17 cellular contexts compared by ENCODE assay signal in the genomic region with DNA sequence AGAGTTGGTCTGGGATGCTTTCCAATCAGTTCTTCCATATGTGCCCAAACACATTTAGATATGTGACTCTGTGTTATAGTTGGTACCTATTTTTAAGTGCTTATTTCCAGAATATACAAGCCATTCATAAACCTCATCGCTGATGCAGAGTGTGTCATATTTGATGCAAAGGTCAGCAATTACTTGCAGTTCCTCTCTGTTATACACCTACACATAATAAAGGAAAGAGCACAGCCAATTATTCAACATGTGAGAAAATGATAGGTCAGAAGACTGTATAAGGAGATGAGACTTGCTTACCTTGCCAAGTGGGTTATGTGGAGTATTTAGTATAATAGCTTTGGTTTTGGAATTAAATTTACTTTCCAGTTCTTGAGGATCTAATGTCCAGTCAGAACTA. TPM values are rescaled to one million over a fixed set of nuclear protein-coding genes. Genes with fewer than 3 reads are reported as not detected.
DNase-seq lines count a peak whose midpoint lies in the region; ATAC-seq, FAIRE-seq and TF ChIP-seq lines count a peak whose summit lies in the region.
"Had no signal": no experiment of that assay in that cellular context is flagged by ENCODE, and none has a peak within 500 bp of the region (broad histone marks: within the 10 kb centered on the region; RNA-seq: fewer than 3 reads in every experiment).

No MANE protein-coding gene starts in this region.

- H3K36me3 ChIP-seq in pancreas = peaks cover 0 to 24% (median 16%) of the 10 kb centered on the region in 3 donors

- H3K27me3 Mint-ChIP-seq in stimulated activated naive CD8-positive, alpha-beta T cell treated with anti-CD3 and anti-CD28 coated beads, Interleukin-15, amount 100 ng/mL, for 72 hours = no peaks in the 10 kb centered on the region
- H3K27me3 Mint-ChIP-seq in activated T-helper 17 cell treated with anti-CD3 and anti-CD28 coated beads, Interleukin-2, amount 50 U/mL, for 72 hours = no peaks in the 10 kb centered on the region

- peak overlapping the region; percentile 17 to 56 (median 44) for H3K27ac ChIP-seq in pancreas
- H3K27ac ChIP-seq: GM23248, HL-60 had no signal

- no peaks in the 10 kb centered on the region for H3K9me3 ChIP-seq in pancreas

- no peaks in the 10 kb centered on the region for H3K9me3 Mint-ChIP-seq in stimulated activated naive CD8-positive, alpha-beta T cell treated with anti-CD3 and anti-CD28 coated beads, Interleukin-15, amount 100 ng/mL, for 72 hours
- H3K9me3 Mint-ChIP-seq in activated T-helper 17 cell treated with anti-CD3 and anti-CD28 coated beads, Interleukin-2, amount 50 U/mL, for 72 hours = no peaks in the 10 kb centered on the region
- H3K9me3 Mint-ChIP-seq: CD14-positive monocyte; CD8-positive, alpha-beta T cell had no signal

- H3K27me3 ChIP-seq in pancreas = no peaks in the 10 kb centered on the region

- H3K36me3 Mint-ChIP-seq in activated T-helper 17 cell treated with anti-CD3 and anti-CD28 coated beads, Interleukin-2, amount 50 U/mL, for 72 hours (ENCODE audit: low read depth) = peaks cover 100% of the 10 kb centered on the region

- 45 to 50% methylated on average over 1 of the region's 1 CpG for WGBS in pancreas, 2 donors

- no peak overlapping the region for H3K4me3 Mint-ChIP-seq in stimulated activated naive CD8-positive, alpha-beta T cell treated with anti-CD3 and anti-CD28 coated beads, Interleukin-15, amount 100 ng/mL, for 72 hours
- no peak overlapping the region for H3K4me3 Mint-ChIP-seq in activated T-helper 17 cell treated with anti-CD3 and anti-CD28 coated beads, Interleukin-2, amount 50 U/mL, for 72 hours
- H3K4me3 Mint-ChIP-seq: CD14-positive monocyte; CD8-positive, alpha-beta T cell had no signal

- intact Hi-C loops in pancreas (cut with DNase I) = no loop called here

- TF ChIP-seq CTCF in pancreas (IDR thresholded peaks at IDR 0.05) = no peak

- DNase-seq in stimulated activated naive CD8-positive, alpha-beta T cell treated with anti-CD3 and anti-CD28 coated beads, Interleukin-15, Interleukin-2, amounts not matched to agents 100 U/mL and 50 U/mL, for 24 hours = no peak
- DNase-seq in stimulated activated naive CD8-positive, alpha-beta T cell treated with anti-CD3 and anti-CD28 coated beads, Interleukin-15, amount 100 ng/mL, for 72 hours = no peak
- DNase-seq in pancreas = no peak
- DNase-seq in NCI-H2171 treated with DMSO at 0.1 percent for 48 hours (lab: John Stamatoyannopoulos, UW) = no peak
- DNase-seq: CD8-positive, alpha-beta T cell; COR-L47; DMS153; DMS79 treated with DMSO at 0.1 percent for 48 hours; EL; GM23248 had no signal

- no peak for FAIRE-seq in pancreas (lab: Jason Lieb, UNC)
- FAIRE-seq: D721Med, G401.6 had no signal

- H3K4me1 Mint-ChIP-seq in stimulated activated naive CD8-positive, alpha-beta T cell treated with anti-CD3 and anti-CD28 coated beads, Interleukin-15, amount 100 ng/mL, for 72 hours = peaks cover 11% of the 10 kb centered on the region
- H3K4me1 Mint-ChIP-seq in activated T-helper 17 cell treated with anti-CD3 and anti-CD28 coated beads, Interleukin-2, amount 50 U/mL, for 72 hours = peaks cover 4% of the 10 kb centered on the region
- H3K4me1 Mint-ChIP-seq: CD14-positive monocyte had no signal

- peak; percentile 59 for ATAC-seq in stimulated activated naive CD8-positive, alpha-beta T cell treated with anti-CD3 and anti-CD28 coated beads, Interleukin-15, Interleukin-2, amounts not matched to agents 100 U/mL and 50 U/mL, for 24 hours
- ATAC-seq in stimulated activated naive CD8-positive, alpha-beta T cell treated with anti-CD3 and anti-CD28 coated beads, Interleukin-15, amount 100 ng/mL, for 72 hours = no peak
- peak; percentile 23 for ATAC-seq in activated T-helper 17 cell treated with anti-CD3 and anti-CD28 coated beads, Interleukin-2, amount 50 U/mL, for 72 hours (replicated peaks)
- ATAC-seq in pancreas (no peak), HG02885 (IDR thresholded peaks at IDR 0.05; ENCODE audit: poor library complexity, unreplicated experiment) (no peak)
- ATAC-seq: CD8-positive, alpha-beta T cell; HCT116 had no signal

- peaks cover 0 to 12% (median 5%) of the 10 kb centered on the region in 3 donors for H3K4me1 ChIP-seq in pancreas

- H3K27ac Mint-ChIP-seq in stimulated activated naive CD8-positive, alpha-beta T cell treated with anti-CD3 and anti-CD28 coated beads, Interleukin-15, amount 100 ng/mL, for 72 hours = no peak overlapping the region
- peak overlapping the region; percentile 40 for H3K27ac Mint-ChIP-seq in activated T-helper 17 cell treated with anti-CD3 and anti-CD28 coated beads, Interleukin-2, amount 50 U/mL, for 72 hours
- H3K27ac Mint-ChIP-seq: CD14-positive monocyte; CD8-positive, alpha-beta T cell had no signal

- no peak overlapping the region for H3K4me3 ChIP-seq in pancreas
- H3K4me3 ChIP-seq: GM23248 had no signal

RNA-seq across cellular contexts. Expression of a gene that starts 31.3 kb away (rescaled TPM):
- total RNA-seq in activated T-helper 17 cell treated with anti-CD3 and anti-CD28 coated beads, Interleukin-2, amount 50 U/mL, for 72 hours = 10 to 100 TPM; 41.8 to 65.1 TPM
- total RNA-seq in pancreas = 10 to 100 TPM; 11.2 to 17.9 (median 15.2) TPM
- polyA plus RNA-seq in pancreas = 10 to 100 TPM; 11.2 to 16.7 TPM

RNA-seq across cellular contexts. Expression of a gene that starts 31.3 kb away (rescaled TPM):
- 10 to 100 TPM; 25.5 to 27.4 TPM for total RNA-seq in activated T-helper 17 cell treated with anti-CD3 and anti-CD28 coated beads, Interleukin-2, amount 50 U/mL, for 72 hours
- total RNA-seq in pancreas = 10 to 100 TPM in 1 of 6 donors, 1 to 10 TPM in 5; 5.5 to 11.5 (median 7.3) TPM
- 1 to 10 TPM; 2.0 to 3.6 TPM for polyA plus RNA-seq in pancreas

Comparison
In these comparisons a context has a peak if more than half of its experiments do, and no peak if none do; other contexts are left out.
1. ATAC-seq: peak in stimulated activated naive CD8-positive, alpha-beta T cell treated with anti-CD3 and anti-CD28 coated beads, Interleukin-15, Interleukin-2, amounts not matched to agents 100 U/mL and 50 U/mL, for 24 hours (single experiment) and activated T-helper 17 cell treated with anti-CD3 and anti-CD28 coated beads, Interleukin-2, amount 50 U/mL, for 72 hours (single experiment); none in stimulated activated naive CD8-positive, alpha-beta T cell treated with anti-CD3 and anti-CD28 coated beads, Interleukin-15, amount 100 ng/mL, for 72 hours (single experiment), pancreas (0 of 4) and HG02885 (single experiment).